Comparison of ENCODE assay signal across 3 cellular contexts in the genomic region with DNA sequence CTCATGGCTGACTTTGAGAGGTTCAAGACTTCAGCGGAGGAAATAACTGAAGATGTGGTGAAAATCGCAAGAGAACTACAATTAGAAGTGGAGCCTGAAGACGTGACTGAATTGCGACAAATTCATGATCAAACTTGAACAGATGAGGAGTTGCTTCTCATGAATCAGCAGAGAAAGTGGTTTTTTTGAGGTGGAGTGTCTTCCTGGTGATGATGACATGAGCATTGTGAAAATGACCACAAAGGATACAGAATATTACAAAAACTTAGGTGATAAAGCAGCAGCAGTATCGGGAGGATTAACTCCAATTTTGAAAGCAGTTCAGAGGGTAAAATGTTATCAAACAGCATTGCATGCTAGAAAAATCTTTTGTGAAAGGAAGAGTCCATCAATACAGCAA. TPM values are rescaled to one million over a fixed set of nuclear protein-coding genes. Genes with fewer than 3 reads are reported as not detected.
"Had no signal": no experiment of that assay in that cellular context is flagged by ENCODE, and none has a peak within 500 bp of the region (broad histone marks: within the 10 kb centered on the region; RNA-seq: fewer than 3 reads in every experiment).

No MANE protein-coding gene starts in this region.

RNA-seq across cellular contexts. Expression of a gene that starts 58.9 kb away (rescaled TPM):
- total RNA-seq: activated T-helper 1 cell treated with anti-CD3 and anti-CD28 coated beads, Interleukin-12 subunit alpha, Interleukin-12 subunit beta, Interleukin-2, Interleukin-4 antibody, amounts not matched to agents 30 ng/mL and 10 ng/mL and 1 ng/mL, durations not matched to agents 14 hours and 24 hours and 36 hours; cardiac muscle cell; foreskin keratinocyte had no signal
- polyA plus RNA-seq: cardiac muscle cell, foreskin keratinocyte had no signal
